ENCODE assay signal across 35 cellular contexts in the genomic region with DNA sequence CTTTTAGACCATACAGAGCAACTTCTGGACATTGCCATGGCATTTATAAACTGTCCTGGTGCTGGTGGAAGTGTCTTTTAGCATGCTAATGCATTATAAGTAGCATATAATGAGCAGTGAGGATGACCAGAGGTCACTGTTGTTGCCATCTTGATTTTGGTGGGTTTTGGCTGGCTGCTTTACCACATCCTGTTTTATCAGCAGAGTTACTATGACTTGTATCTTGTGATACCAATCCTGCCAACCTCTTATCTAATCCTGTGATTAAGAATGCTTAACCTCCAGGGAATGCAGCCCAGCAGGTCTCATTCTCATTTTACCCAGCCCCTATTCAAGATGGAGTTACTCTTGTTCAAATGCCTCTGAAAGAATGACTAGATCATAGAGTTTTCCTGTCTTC. TPM values are rescaled to one million over a fixed set of nuclear protein-coding genes. Genes with fewer than 3 reads are reported as not detected.
DNase-seq lines count a peak whose midpoint lies in the region; ATAC-seq and TF ChIP-seq lines count a peak whose summit lies in the region.
"Had no signal": no experiment of that assay in that cellular context is flagged by ENCODE, and none has a peak within 500 bp of the region (broad histone marks: within the 10 kb centered on the region; RNA-seq: fewer than 3 reads in every experiment).

No MANE protein-coding gene starts in this region.

- no peak overlapping the region for H2BK15ac ChIP-seq in mesendoderm (replicated peaks; ENCODE audit: low read depth)

- BruUV-seq in PC-3 (replicated peaks; lab: Mats Ljungman, UMichigan): no TSS peak

- H3K4ac ChIP-seq in mesendoderm (ENCODE audit: low read depth, low read length): no peak overlapping the region

- intact Hi-C loops in PC-3 (cut with micrococcal nuclease): no loop called here

- H3K4me3 ChIP-seq in PC-3 (ENCODE audit: low read length): no peak overlapping the region
- no peak overlapping the region for H3K4me3 ChIP-seq in epithelial cell of esophagus (ENCODE audit: low read length)
- H3K4me3 ChIP-seq in mesendoderm (ENCODE audit: low read length): no peak overlapping the region
- H3K4me3 ChIP-seq in SK-N-SH (ENCODE audit: low read depth in 2 of 2, low read length in 1 of 2): no peak overlapping the region
- H3K4me3 ChIP-seq: ascending aorta, coronary artery, left ventricle myocardium inferior, neural progenitor cell, SJCRH30, smooth muscle cell, thoracic aorta had no signal

- no peak for ATAC-seq in PC-3
- no peak for ATAC-seq in GM18502 (IDR thresholded peaks at IDR 0.05; ENCODE audit: poor library complexity, unreplicated experiment)
- ATAC-seq: activated T-cell treated with anti-CD3 and anti-CD28 coated beads, Interleukin-2, amount 50 U/mL, for 4 hours; effector memory CD8-positive, alpha-beta T cell; esophagus mucosa had no signal

- CTCF ChIA-PET in PC-3 (lab: Charles Lee) (no interaction called here), SK-N-SH (lab: Yijun Ruan, JAX) (no interaction called here)

- no peak overlapping the region for H4K5ac ChIP-seq in mesendoderm (ENCODE audit: low read length)

- H3K23ac ChIP-seq in mesendoderm (ENCODE audit: low read length): no peak overlapping the region

- no peaks in the 10 kb centered on the region for H3K79me2 ChIP-seq in PC-3 (ENCODE audit: low read length)
- no peaks in the 10 kb centered on the region for H3K79me2 ChIP-seq in mesendoderm (ENCODE audit: control insufficient read depth, insufficient read depth, low read length)
- no peaks in the 10 kb centered on the region for H3K79me2 ChIP-seq in SK-N-SH (ENCODE audit: insufficient read depth)
- H3K79me2 ChIP-seq: parathyroid adenoma had no signal

- POLR2A ChIA-PET in PC-3 (lab: Charles Lee; ENCODE audit: unreplicated experiment): no interaction called here
- POLR2A ChIA-PET in SK-N-SH (lab: Yijun Ruan, JAX): no interaction called here

- H3K9ac ChIP-seq in PC-3 (ENCODE audit: low read length): no peak overlapping the region
- no peak overlapping the region for H3K9ac ChIP-seq in mesendoderm (ENCODE audit: low read length)
- H3K9ac ChIP-seq in SK-N-SH: no peak overlapping the region
- H3K9ac ChIP-seq: KMS-11, neural progenitor cell, parathyroid adenoma had no signal

- H3K9me2 ChIP-seq in PC-3 (replicated peaks; ENCODE audit: low read length) (no peaks in the 10 kb centered on the region), SK-N-SH (no peaks in the 10 kb centered on the region)

- H3K9me3 ChIP-seq in PC-3 (ENCODE audit: low read length): no peaks in the 10 kb centered on the region
- H3K9me3 ChIP-seq in SK-N-SH: no peaks in the 10 kb centered on the region
- H3K9me3 ChIP-seq: ascending aorta, Caco-2, left ventricle myocardium inferior, SJCRH30, thoracic aorta had no signal

- H3K56ac ChIP-seq in mesendoderm (ENCODE audit: low read length): no peak overlapping the region

- H2BK5ac ChIP-seq in mesendoderm (ENCODE audit: low read length): no peak overlapping the region

- H3K27ac ChIP-seq in PC-3 (ENCODE audit: low read length) (no peak overlapping the region), mesendoderm (ENCODE audit: low read depth, low read length) (no peak overlapping the region), SK-N-SH (ENCODE audit: low read depth in 2 of 2, low read length in 1 of 2) (no peak overlapping the region)
- H3K27ac ChIP-seq: ascending aorta, coronary artery, KMS-11, left ventricle myocardium inferior, neural progenitor cell, parathyroid adenoma, SJCRH30, thoracic aorta, WERI-Rb-1 had no signal

- H2BK120ac ChIP-seq in mesendoderm (ENCODE audit: low read depth, low read length): no peak overlapping the region

- TF ChIP-seq CTCF in PC-3 (conservative IDR thresholded peaks at IDR 0.05; ENCODE audit: low read depth, low read length): no peak
- TF ChIP-seq CTCF in epithelial cell of esophagus (IDR thresholded peaks at IDR 0.05; ENCODE audit: insufficient read depth, low read depth, low read length, missing control alignments): no peak
- no peak for TF ChIP-seq CTCF in SK-N-SH (IDR thresholded peaks at IDR 0.05)

- DNase-seq in H4 (ENCODE audit: low spot score) (peak; percentile 9), PC-3 (peak; percentile 2), epithelial cell of esophagus (ENCODE audit: low read depth) (peak; percentile 64), mesendoderm (peak; percentile 72), SK-N-SH (no peak), dedifferentiated amniotic fluid mesenchymal stem cell (ENCODE audit: extremely low spot score) (no peak)
- DNase-seq in activated CD4-positive, alpha-beta T cell treated with anti-CD3 and anti-CD28 coated beads for 4 hours: no peak
- DNase-seq: activated CD4-positive, alpha-beta T cell treated with anti-CD3 and anti-CD28 coated beads for 48 hours; activated gamma-delta T cell; activated naive CD8-positive, alpha-beta T cell treated with anti-CD3 and anti-CD28 coated beads for 36 hours; activated T-cell treated with anti-CD3 and anti-CD28 coated beads, Interleukin-2, amount 50 U/mL, for 4 hours; Caco-2; caudate nucleus; DMS53; effector memory CD8-positive, alpha-beta T cell; GDM1; left ventricle myocardium inferior; NCI-H1436; NCI-H2081 treated with DMSO at 0.1 percent for 48 hours; NCI-H345; NCI-H774; retina; SJCRH30; T-helper 9 cell; WERI-Rb-1 had no signal

- H2AK5ac ChIP-seq in mesendoderm (ENCODE audit: low read length): no peak overlapping the region

- H3K4me2 ChIP-seq in PC-3 (ENCODE audit: low read length) (no peak overlapping the region), mesendoderm (ENCODE audit: low read length) (no peak overlapping the region), SK-N-SH (no peak overlapping the region)
- H3K4me2 ChIP-seq: KMS-11, neural progenitor cell, smooth muscle cell had no signal

- H2AFZ ChIP-seq in PC-3 (ENCODE audit: low read length) (no peak overlapping the region), SK-N-SH (ENCODE audit: low read depth) (no peak overlapping the region)
- H2AFZ ChIP-seq: neural progenitor cell, parathyroid adenoma had no signal

- H3K79me1 ChIP-seq in mesendoderm (ENCODE audit: low read length): no peaks in the 10 kb centered on the region

- 0 out of 2 replicates have a peak, but pooled peaks cover 3% of the 10 kb centered on the region for H3K4me1 ChIP-seq in PC-3 (ENCODE audit: insufficient read depth, low read length)
- peaks cover 4% of the 10 kb centered on the region for H3K4me1 ChIP-seq in mesendoderm (ENCODE audit: control insufficient read depth, low read depth, low read length)
- H3K4me1 ChIP-seq in SK-N-SH (ENCODE audit: control insufficient read depth in 1 of 2, insufficient read depth in 2 of 2, low read depth in 1 of 2, low read length in 1 of 2): no peaks in the 10 kb centered on the region
- H3K4me1 ChIP-seq: ascending aorta, left ventricle myocardium inferior, parathyroid adenoma, SJCRH30 had no signal

- H3K18ac ChIP-seq in mesendoderm (ENCODE audit: low read length): no peak overlapping the region

- H4K8ac ChIP-seq in mesendoderm (ENCODE audit: low read depth, low read length): no peak overlapping the region

- no peak for TF ChIP-seq EP300 in SK-N-SH (IDR thresholded peaks at IDR 0.05; ENCODE audit: borderline replicate concordance in 1 of 2, low read depth in 1 of 2, low read length in 1 of 2)

- H4K20me1 ChIP-seq in PC-3 (ENCODE audit: low read length) (no peaks in the 10 kb centered on the region), SK-N-SH (ENCODE audit: insufficient read depth) (no peaks in the 10 kb centered on the region)

- H3K36me3 ChIP-seq in PC-3 (ENCODE audit: low read depth, low read length) (no peaks in the 10 kb centered on the region), mesendoderm (ENCODE audit: control insufficient read depth, insufficient read depth, low read length) (no peaks in the 10 kb centered on the region), SK-N-SH (replicated peaks in 1 of 2; ENCODE audit: control insufficient read depth in 1 of 2, insufficient read depth in 2 of 2, low read length in 1 of 2) (no peaks in the 10 kb centered on the region)
- H3K36me3 ChIP-seq: ascending aorta, left ventricle myocardium inferior, neural progenitor cell, SJCRH30, thoracic aorta, WERI-Rb-1 had no signal

- no peak for TF ChIP-seq RAD21 in SK-N-SH (IDR thresholded peaks at IDR 0.05; ENCODE audit: low read length)

- H3F3A ChIP-seq in PC-3 (ENCODE audit: low read length, unreplicated experiment) (no peaks in the 10 kb centered on the region), SK-N-SH (replicated peaks; ENCODE audit: insufficient read depth) (no peaks in the 10 kb centered on the region)

- H3K27me3 ChIP-seq in PC-3 (ENCODE audit: low read length): no peaks in the 10 kb centered on the region
- H3K27me3 ChIP-seq in mesendoderm (ENCODE audit: insufficient read depth, low read length, poor library complexity): no peaks in the 10 kb centered on the region
- H3K27me3 ChIP-seq in SK-N-SH (ENCODE audit: insufficient read depth): no peaks in the 10 kb centered on the region; the same call in 1 of the 2 replicates
- H3K27me3 ChIP-seq: ascending aorta, neural progenitor cell, SJCRH30 had no signal

TF ChIP-seq in SK-N-SH, 30 proteins besides CTCF, POLR2A, EP300 and RAD21 (continues in another document):
- no peak for TF ChIP-seq SIN3A (IDR thresholded peaks at IDR 0.05; ENCODE audit: borderline replicate concordance, low read depth, low read length)
- TF ChIP-seq, protein P1, sequence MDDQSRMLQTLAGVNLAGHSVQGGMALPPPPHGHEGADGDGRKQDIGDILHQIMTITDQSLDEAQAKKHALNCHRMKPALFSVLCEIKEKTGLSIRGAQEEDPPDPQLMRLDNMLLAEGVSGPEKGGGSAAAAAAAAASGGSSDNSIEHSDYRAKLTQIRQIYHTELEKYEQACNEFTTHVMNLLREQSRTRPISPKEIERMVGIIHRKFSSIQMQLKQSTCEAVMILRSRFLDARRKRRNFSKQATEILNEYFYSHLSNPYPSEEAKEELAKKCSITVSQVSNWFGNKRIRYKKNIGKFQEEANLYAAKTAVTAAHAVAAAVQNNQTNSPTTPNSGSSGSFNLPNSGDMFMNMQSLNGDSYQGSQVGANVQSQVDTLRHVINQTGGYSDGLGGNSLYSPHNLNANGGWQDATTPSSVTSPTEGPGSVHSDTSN (IDR thresholded peaks at IDR 0.05): no peak
- no peak for TF ChIP-seq GATA2 (CRISPR knock-in tag; IDR thresholded peaks at IDR 0.05)
- no peak for TF ChIP-seq NFIC (IDR thresholded peaks at IDR 0.05; ENCODE audit: borderline replicate concordance)
- no peak for TF ChIP-seq FOXJ3 (CRISPR knock-in tag; IDR thresholded peaks at IDR 0.05)
- TF ChIP-seq TAF1 (IDR thresholded peaks at IDR 0.05; ENCODE audit: borderline replicate concordance, low read depth, low read length): no peak
- no peak for TF ChIP-seq FOXM1 (IDR thresholded peaks at IDR 0.05; ENCODE audit: low read depth)

RNA-seq across cellular contexts. Expression of a gene that starts 58.8 kb away (rescaled TPM):
- 1.0 and 1.1 TPM in 2 replicates for total RNA-seq in H4 (2014; rRNA removed; shearing (Covaris generic))
- 3.1 and 5.2 TPM in 2 replicates for total RNA-seq in PC-3 (2014; rRNA removed)
- polyA plus RNA-seq in mesendoderm (2013, experiment 1 of 2): not detected
- not detected for polyA plus RNA-seq in mesendoderm (2013, experiment 2 of 2)
- polyA plus RNA-seq in SK-N-SH (2012; rRNA removed): not detected in 2 replicates
- polyA plus RNA-seq in SK-N-SH (2012; cell fraction: cytosol; rRNA removed): 0.03 and 0.05 TPM in 2 replicates
- 0.04 TPM in 1 of 2 replicates, not detected in the other for polyA plus RNA-seq in SK-N-SH (2012; cell fraction: nucleus; rRNA removed)
- total RNA-seq: activated naive CD8-positive, alpha-beta T cell treated with anti-CD3 and anti-CD28 coated beads for 36 hours; activated T-cell treated with anti-CD3 and anti-CD28 coated beads, Interleukin-2, amount 50 U/mL, for 4 hours; ascending aorta; left ventricle myocardium inferior; SJCRH30; thoracic aorta had no signal
- polyA plus RNA-seq: CD14-positive monocyte had no signal

Comparison
In these comparisons a context has a peak if more than half of its experiments do, and no peak if none do; other contexts are left out.
1. DNase-seq: peak in H4 (single experiment), PC-3 (single experiment), epithelial cell of esophagus (single experiment) and mesendoderm (single experiment); none in SK-N-SH (single experiment), activated CD4-positive, alpha-beta T cell treated with anti-CD3 and anti-CD28 coated beads for 4 hours (0 of 2) and dedifferentiated amniotic fluid mesenchymal stem cell (single experiment).